Comparison of ENCODE assay signal across 10 cellular contexts in the genomic region with DNA sequence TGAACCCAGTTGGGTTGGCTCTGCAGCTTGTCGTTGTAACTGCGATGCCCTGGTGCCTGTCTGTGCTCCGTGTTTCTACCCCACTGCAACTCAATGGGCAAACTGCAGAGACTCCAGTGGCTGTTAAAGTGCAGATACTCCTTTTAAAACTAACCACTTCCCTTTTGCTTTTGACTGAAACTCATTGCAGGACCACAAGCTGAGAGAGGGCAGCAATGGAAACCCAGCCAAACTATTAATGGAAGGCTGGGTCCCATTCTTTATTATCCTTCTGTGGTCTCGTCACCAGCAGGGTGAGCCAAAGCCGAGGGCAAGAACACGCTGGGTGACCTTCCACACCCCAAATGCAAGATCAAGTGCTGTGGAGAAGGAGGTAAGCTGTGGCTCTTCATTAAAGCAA.
DNase-seq lines count a peak whose midpoint lies in the region; ATAC-seq and TF ChIP-seq lines count a peak whose summit lies in the region.
"Had no signal": no experiment of that assay in that cellular context is flagged by ENCODE, and none has a peak within 500 bp of the region (broad histone marks: within the 10 kb centered on the region; RNA-seq: fewer than 3 reads in every experiment).

No MANE protein-coding gene starts in this region.

- peak; percentile 13 for ATAC-seq in CD8-positive, alpha-beta T cell
- no peak for ATAC-seq in foreskin keratinocyte
- ATAC-seq in HG02610 (IDR thresholded peaks at IDR 0.05; ENCODE audit: unreplicated experiment) = no peak
- no peak for ATAC-seq in HG02870 (IDR thresholded peaks at IDR 0.05; ENCODE audit: unreplicated experiment)
- ATAC-seq in HG03108 (IDR thresholded peaks at IDR 0.05; ENCODE audit: unreplicated experiment) = no peak

- intact Hi-C loops in CD8-positive, alpha-beta T cell (cut with DNase I, micrococcal nuclease) = loop anchor here (2.0 to 10.0 kb wide), 7 partner anchors 17 to 1977 kb away; partner anchors contain the start of genes BCL11B (in 1 of the 2) and CYP46A1 (in 1 of the 2)
- intact Hi-C loops in tibial artery (cut with DNase I; ENCODE audit: low total_unique reads) = no loop called here

- H3K27ac Mint-ChIP-seq in CD8-positive, alpha-beta T cell = peak overlapping the region; percentile 78
- peak overlapping the region; percentile 93 for H3K27ac Mint-ChIP-seq in T-helper 2 cell treated with Interferon-gamma antibody and Interleukin-4, amounts not matched to agents 5 μg/mL and 100 μg/mL, for 36 hours

- peak overlapping the region; percentile 63 for H3K4me3 Mint-ChIP-seq in CD8-positive, alpha-beta T cell
- peak overlapping the region; percentile 81 for H3K4me3 Mint-ChIP-seq in T-helper 2 cell treated with Interferon-gamma antibody and Interleukin-4, amounts not matched to agents 5 μg/mL and 100 μg/mL, for 36 hours

- peak overlapping the region; percentile 6 for H3K4me3 ChIP-seq in CD8-positive, alpha-beta T cell (ENCODE audit: low read depth, low read length)
- H3K4me3 ChIP-seq in GM12875 (ENCODE audit: low read depth, low read length) (no peak overlapping the region), tibial artery (no peak overlapping the region)

- CTCF ChIA-PET in CD8-positive, alpha-beta T cell (lab: Charles Lee) = interaction anchor here (1.0 to 2.5 kb wide), 4 partner anchors 10 to 249 kb away, joined by 3 to 12 read pairs (median 5); no protein-coding TSS in a partner anchor

- H3K36me3 Mint-ChIP-seq in CD8-positive, alpha-beta T cell = no peaks in the 10 kb centered on the region
- H3K36me3 Mint-ChIP-seq in T-helper 2 cell treated with Interferon-gamma antibody and Interleukin-4, amounts not matched to agents 5 μg/mL and 100 μg/mL, for 36 hours (ENCODE audit: low read depth) = peaks cover 14% of the 10 kb centered on the region

- no peak for TF ChIP-seq CTCF in CD8-positive, alpha-beta T cell (IDR thresholded peaks at IDR 0.05)
- TF ChIP-seq CTCF in GM12875 (IDR thresholded peaks at IDR 0.05; ENCODE audit: borderline replicate concordance, insufficient read depth, low read depth, low read length) = peak; percentile 23; the same call in 1 of the 2 replicates
- TF ChIP-seq CTCF in foreskin keratinocyte (conservative IDR thresholded peaks at IDR 0.05) = peak; percentile 6
- TF ChIP-seq CTCF in tibial artery (IDR thresholded peaks at IDR 0.05) = no peak

- H3K27me3 Mint-ChIP-seq in CD8-positive, alpha-beta T cell (ENCODE audit: low read depth) = no peaks in the 10 kb centered on the region
- no peaks in the 10 kb centered on the region for H3K27me3 Mint-ChIP-seq in T-helper 2 cell treated with Interferon-gamma antibody and Interleukin-4, amounts not matched to agents 5 μg/mL and 100 μg/mL, for 36 hours (ENCODE audit: low read depth)

- DNase-seq in CD8-positive, alpha-beta T cell = peak in 4 of 7 experiments; percentile 26 to 68 (median 35)
- no peak for DNase-seq in T-helper 2 cell treated with Interferon-gamma antibody and Interleukin-4, amounts not matched to agents 5 μg/mL and 100 μg/mL, for 36 hours (ENCODE audit: low spot score)
- DNase-seq in foreskin keratinocyte = no peak
- DNase-seq in tibial artery = no peak
- DNase-seq: kidney had no signal

- no peaks in the 10 kb centered on the region for H3K36me3 ChIP-seq in CD8-positive, alpha-beta T cell (ENCODE audit: insufficient read depth, low read length)
- no peaks in the 10 kb centered on the region for H3K36me3 ChIP-seq in tibial artery

- no peaks in the 10 kb centered on the region for H3K27me3 ChIP-seq in CD8-positive, alpha-beta T cell (ENCODE audit: insufficient read depth, low read length)
- H3K27me3 ChIP-seq in foreskin keratinocyte (no peaks in the 10 kb centered on the region), tibial artery (no peaks in the 10 kb centered on the region)

- no peak overlapping the region for H3K27ac ChIP-seq in CD8-positive, alpha-beta T cell (ENCODE audit: low read depth, low read length)
- H3K27ac ChIP-seq in foreskin keratinocyte = no peak overlapping the region
- H3K27ac ChIP-seq in tibial artery = no peak overlapping the region
- H3K27ac ChIP-seq: C4-2B had no signal

- peaks cover 84% of the 10 kb centered on the region for H3K4me1 ChIP-seq in CD8-positive, alpha-beta T cell (ENCODE audit: insufficient read depth, low read length)
- H3K4me1 ChIP-seq in foreskin keratinocyte = peaks cover 32% of the 10 kb centered on the region
- no peaks in the 10 kb centered on the region for H3K4me1 ChIP-seq in tibial artery

- peaks cover 5% of the 10 kb centered on the region for H3K9me3 Mint-ChIP-seq in CD8-positive, alpha-beta T cell
- peaks cover 10% of the 10 kb centered on the region for H3K9me3 Mint-ChIP-seq in T-helper 2 cell treated with Interferon-gamma antibody and Interleukin-4, amounts not matched to agents 5 μg/mL and 100 μg/mL, for 36 hours

- peaks cover 97% of the 10 kb centered on the region for H3K4me1 Mint-ChIP-seq in CD8-positive, alpha-beta T cell (ENCODE audit: low read depth)
- H3K4me1 Mint-ChIP-seq in T-helper 2 cell treated with Interferon-gamma antibody and Interleukin-4, amounts not matched to agents 5 μg/mL and 100 μg/mL, for 36 hours (ENCODE audit: low read depth) = peaks cover 92% of the 10 kb centered on the region

- H3K9me3 ChIP-seq in CD8-positive, alpha-beta T cell (ENCODE audit: low read length) = no peaks in the 10 kb centered on the region
- no peaks in the 10 kb centered on the region for H3K9me3 ChIP-seq in tibial artery

- POLR2A ChIA-PET in CD8-positive, alpha-beta T cell (lab: Charles Lee) = interaction anchor here (1.0 to 1.7 kb wide), 3 partner anchors 10 to 270 kb away, joined by 3 to 9 read pairs (median 3); no protein-coding TSS in a partner anchor

Comparison
In these comparisons a context has a peak if more than half of its experiments do, and no peak if none do; other contexts are left out.
1. DNase-seq: peak in CD8-positive, alpha-beta T cell (4 of 7); none in T-helper 2 cell treated with Interferon-gamma antibody and Interleukin-4, amounts not matched to agents 5 μg/mL and 100 μg/mL, for 36 hours (single experiment), foreskin keratinocyte (0 of 2) and tibial artery (0 of 2).
2. CTCF ChIP-seq: peak in GM12875 (single experiment) and foreskin keratinocyte (single experiment); none in CD8-positive, alpha-beta T cell (single experiment) and tibial artery (0 of 2).